8 cellular contexts compared by ENCODE assay signal in genomic region chr16:13935408-13935807, GRCh38. TPM values are rescaled to one million over a fixed set of nuclear protein-coding genes. Genes with fewer than 3 reads are reported as not detected.
DNase-seq lines count a peak whose midpoint lies in the region; ATAC-seq and TF ChIP-seq lines count a peak whose summit lies in the region.
"Had no signal": no experiment of that assay in that cellular context is flagged by ENCODE, and none has a peak within 500 bp of the region (broad histone marks: within the 10 kb centered on the region; RNA-seq: fewer than 3 reads in every experiment).

No MANE protein-coding gene starts in this region.

- H3K4me1 ChIP-seq in right lobe of liver: peaks cover 0 to 25% (median 10%) of the 10 kb centered on the region in 4 donors

- H3K4me1 Mint-ChIP-seq in activated T-cell treated with anti-CD3 and anti-CD28 coated beads, Interleukin-2, amount 50 U/mL, for 72 hours (ENCODE audit: low read depth): peaks cover 26% of the 10 kb centered on the region

- no peak for TF ChIP-seq POLR2A in right lobe of liver (IDR thresholded peaks at IDR 0.05)

- peak; percentile 51 for TF ChIP-seq CTCF in BJ (IDR thresholded peaks at IDR 0.05; ENCODE audit: insufficient read depth, low read depth, low read length)
- TF ChIP-seq CTCF in GM12864 (IDR thresholded peaks at IDR 0.05; ENCODE audit: low read depth, low read length, missing control alignments): peak; percentile 45
- peak in 3 of 4 donors; percentile 14 to 39 (median 34) for TF ChIP-seq CTCF in right lobe of liver (IDR thresholded peaks at IDR 0.05)

- H3K27ac ChIP-seq in right lobe of liver: no peak overlapping the region

- H3K27me3 ChIP-seq in BJ (ENCODE audit: control insufficient read depth, insufficient read depth, low read length) (no peaks in the 10 kb centered on the region), right lobe of liver (no peaks in the 10 kb centered on the region)

- H3K36me3 Mint-ChIP-seq in activated T-cell treated with anti-CD3 and anti-CD28 coated beads, Interleukin-2, amount 50 U/mL, for 72 hours (ENCODE audit: insufficient read depth in 2 of 2): peaks cover 2 to 11% of the 10 kb centered on the region in 2 donors

- POLR2A ChIA-PET in BJ (lab: Charles Lee): no interaction called here

- DNase-seq in BJ (ENCODE audit: low read depth) (no peak), GM12864 (ENCODE audit: low read depth) (no peak), right lobe of liver (no peak), posterior vena cava (ENCODE audit: low spot score) (no peak), kidney tubule cell (ENCODE audit: low spot score) (no peak)
- DNase-seq in activated T-cell treated with anti-CD3 and anti-CD28 coated beads, Interleukin-2, amount 50 U/mL, for 72 hours: peak; percentile 22 to 23
- DNase-seq: activated naive CD8-positive, alpha-beta T cell treated with anti-CD3 and anti-CD28 coated beads, Interleukin-2, amount 10 ng/mL, durations not matched to agents 7 days and 5 days had no signal

- H3K4me3 ChIP-seq in BJ (ENCODE audit: low read depth, low read length) (no peak overlapping the region), GM12864 (ENCODE audit: low read depth, low read length) (no peak overlapping the region), right lobe of liver (no peak overlapping the region)

- no peaks in the 10 kb centered on the region for H3K27me3 Mint-ChIP-seq in activated T-cell treated with anti-CD3 and anti-CD28 coated beads, Interleukin-2, amount 50 U/mL, for 72 hours (ENCODE audit: low read depth)
- H3K27me3 Mint-ChIP-seq: activated naive CD8-positive, alpha-beta T cell treated with anti-CD3 and anti-CD28 coated beads, Interleukin-2, amount 10 ng/mL, durations not matched to agents 7 days and 5 days had no signal

- intact Hi-C loops in right lobe of liver (cut with DNase I): no loop called here
- intact Hi-C loops in posterior vena cava (cut with DNase I): no loop called here

- CTCF ChIA-PET in BJ (lab: Yijun Ruan, JAX): interaction anchor here (0.6 to 1.7 kb wide), 2 partner anchors 16 to 344 kb away, joined by 3 to 10 read pairs; partner anchors contain the start of gene ERCC4

- no peaks in the 10 kb centered on the region for H3K9me3 ChIP-seq in right lobe of liver

- H3K27ac Mint-ChIP-seq in activated T-cell treated with anti-CD3 and anti-CD28 coated beads, Interleukin-2, amount 50 U/mL, for 72 hours: no peak overlapping the region
- H3K27ac Mint-ChIP-seq: activated naive CD8-positive, alpha-beta T cell treated with anti-CD3 and anti-CD28 coated beads, Interleukin-2, amount 10 ng/mL, durations not matched to agents 7 days and 5 days had no signal

- H3K4me3 Mint-ChIP-seq in activated T-cell treated with anti-CD3 and anti-CD28 coated beads, Interleukin-2, amount 50 U/mL, for 72 hours: no peak overlapping the region
- H3K4me3 Mint-ChIP-seq: activated naive CD8-positive, alpha-beta T cell treated with anti-CD3 and anti-CD28 coated beads, Interleukin-2, amount 10 ng/mL, durations not matched to agents 7 days and 5 days had no signal

- no peaks in the 10 kb centered on the region for H3K9me3 Mint-ChIP-seq in activated T-cell treated with anti-CD3 and anti-CD28 coated beads, Interleukin-2, amount 50 U/mL, for 72 hours
- H3K9me3 Mint-ChIP-seq: activated naive CD8-positive, alpha-beta T cell treated with anti-CD3 and anti-CD28 coated beads, Interleukin-2, amount 10 ng/mL, durations not matched to agents 7 days and 5 days had no signal

- 93% methylated on average over 10 of the region's 12 CpGs for WGBS in right lobe of liver (ENCODE audit: insufficient coverage, low coverage, low lambda C conversion rate, missing lambda C conversion rate)

- ATAC-seq in activated T-cell treated with anti-CD3 and anti-CD28 coated beads, Interleukin-2, amount 50 U/mL, for 72 hours (replicated peaks in 1 of 2): no peak
- no peak for ATAC-seq in right lobe of liver
- ATAC-seq in HG02642 (IDR thresholded peaks at IDR 0.05; ENCODE audit: poor library complexity, unreplicated experiment): no peak

- H3K36me3 ChIP-seq in BJ (ENCODE audit: control insufficient read depth, insufficient read depth, low read length) (peaks cover 5% of the 10 kb centered on the region), right lobe of liver (peaks cover 0 to 11% (median 11%) of the 10 kb centered on the region in 4 donors)

RNA-seq across cellular contexts. Expression of gene ERCC4, which starts 15.5 kb away (rescaled TPM):
- polyA plus RNA-seq in BJ (2011; rRNA removed): 4.9 and 6.6 TPM in 2 replicates
- polyA minus RNA-seq in BJ (2011; rRNA and poly(A)+ RNA removed): 4.4 and 8.6 TPM in 2 replicates
- total RNA-seq in activated T-cell treated with anti-CD3 and anti-CD28 coated beads, Interleukin-2, amount 50 U/mL, for 72 hours: 10 to 100 TPM; 15.4 to 17.4 TPM
- total RNA-seq in right lobe of liver: 1 to 10 TPM; 3.4 to 7.3 (median 5.7) TPM
- total RNA-seq in posterior vena cava: 10 to 100 TPM; 11.1 to 16.5 TPM

Comparison
In these comparisons a context has a peak if more than half of its experiments do, and no peak if none do; other contexts are left out.
1. DNase-seq: peak in activated T-cell treated with anti-CD3 and anti-CD28 coated beads, Interleukin-2, amount 50 U/mL, for 72 hours (2 of 2); none in BJ (single experiment), GM12864 (single experiment), right lobe of liver (0 of 3), posterior vena cava (single experiment) and kidney tubule cell (single experiment).
2. Peak in every context shown above with its lines, with median percentiles within 50 percentile points of each other: CTCF ChIP-seq.